ENCODE assay signal across 23 cellular contexts in genomic region chr3:152517517-152517916, GRCh38.
"Had no signal": no experiment of that assay in that cellular context is flagged by ENCODE, and none has a peak within 500 bp of the region (broad histone marks: within the 10 kb centered on the region; RNA-seq: fewer than 3 reads in every experiment).

No MANE protein-coding gene starts in this region.

- H3K27me3 ChIP-seq: adrenal gland, breast epithelium, neutrophil, pancreas, right lobe of liver, testis, upper lobe of left lung had no signal

- H3K9me3 ChIP-seq: adrenal gland, breast epithelium, mucosa of descending colon, neutrophil, pancreas, right lobe of liver, testis, upper lobe of left lung had no signal

- H3K27ac Mint-ChIP-seq: activated naive CD4-positive, alpha-beta T cell treated with anti-CD3 and anti-CD28 coated beads, Interleukin-2, amount 50 U/mL, for 72 hours; activated T-helper 1 cell treated with anti-CD3 and anti-CD28 coated beads, Interleukin-12 subunit alpha, Interleukin-12 subunit beta, Interleukin-2, Interleukin-4 antibody, amounts not matched to agents 30 ng/mL and 10 ng/mL and 1 ng/mL, durations not matched to agents 14 hours and 24 hours and 36 hours; memory B cell; naive thymus-derived CD4-positive, alpha-beta T cell had no signal

- H3K4me1 Mint-ChIP-seq: naive thymus-derived CD4-positive, alpha-beta T cell had no signal

- H3K4me1 ChIP-seq: adrenal gland, breast epithelium, right lobe of liver, testis, upper lobe of left lung had no signal

- H3K36me3 ChIP-seq: adrenal gland, breast epithelium, neutrophil, pancreas, right lobe of liver, upper lobe of left lung had no signal

- H3K4me3 Mint-ChIP-seq: activated T-helper 1 cell treated with anti-CD3 and anti-CD28 coated beads, Interleukin-12 subunit alpha, Interleukin-12 subunit beta, Interleukin-2, Interleukin-4 antibody, amounts not matched to agents 30 ng/mL and 10 ng/mL and 1 ng/mL, durations not matched to agents 14 hours and 24 hours and 36 hours; memory B cell; naive thymus-derived CD4-positive, alpha-beta T cell had no signal

- H3K36me3 Mint-ChIP-seq: activated naive CD4-positive, alpha-beta T cell treated with anti-CD3 and anti-CD28 coated beads, Interleukin-2, amount 50 U/mL, for 72 hours; memory B cell; naive thymus-derived CD4-positive, alpha-beta T cell had no signal

- H3K9me3 Mint-ChIP-seq: activated naive CD4-positive, alpha-beta T cell treated with anti-CD3 and anti-CD28 coated beads, Interleukin-2, amount 50 U/mL, for 72 hours; activated T-helper 1 cell treated with anti-CD3 and anti-CD28 coated beads, Interleukin-12 subunit alpha, Interleukin-12 subunit beta, Interleukin-2, Interleukin-4 antibody, amounts not matched to agents 30 ng/mL and 10 ng/mL and 1 ng/mL, durations not matched to agents 14 hours and 24 hours and 36 hours; memory B cell; naive thymus-derived CD4-positive, alpha-beta T cell had no signal

- DNase-seq: activated CD4-positive, alpha-beta T cell treated with anti-CD3 and anti-CD28 coated beads for 1 hour; activated CD4-positive, alpha-beta T cell treated with anti-CD3 and anti-CD28 coated beads, Interleukin-2, amount 50 U/mL, for 4 hours; activated gamma-delta T cell treated with Interleukin-2 at 50 U/mL for 16 hours; adrenal gland; cortex of kidney; erythroblast; foreskin melanocyte; glutamatergic neuron; hypothalamus; left ventricle myocardium superior; mucosa of descending colon; naive thymus-derived CD4-positive, alpha-beta T cell; pancreas; right lobe of liver; small intestine; stimulated activated CD4-positive, alpha-beta T cell treated with anti-CD3 and anti-CD28 coated beads, Interleukin-4, amount 100 ng/mL, for 1 hour; testis; upper lobe of left lung had no signal

- H3K27me3 Mint-ChIP-seq: memory B cell had no signal

- H3K27ac ChIP-seq: adrenal gland, breast epithelium, neutrophil, pancreas, right lobe of liver, testis, upper lobe of left lung had no signal

- ATAC-seq: activated naive CD4-positive, alpha-beta T cell treated with anti-CD3 and anti-CD28 coated beads, Interleukin-2, amount 50 U/mL, for 72 hours; left ventricle myocardium superior; mucosa of descending colon; naive thymus-derived CD4-positive, alpha-beta T cell; pancreas; right lobe of liver had no signal

- H3K4me3 ChIP-seq: adrenal gland, breast epithelium, mucosa of descending colon, pancreas, right lobe of liver, testis, upper lobe of left lung had no signal
